Comparison of ENCODE assay signal across 15 cellular contexts in genomic region chr11:112023104-112023503, GRCh38. TPM values are rescaled to one million over a fixed set of nuclear protein-coding genes. Genes with fewer than 3 reads are reported as not detected.
DNase-seq lines count a peak whose midpoint lies in the region; FAIRE-seq and TF ChIP-seq lines count a peak whose summit lies in the region.
"Had no signal": no experiment of that assay in that cellular context is flagged by ENCODE, and none has a peak within 500 bp of the region (broad histone marks: within the 10 kb centered on the region; RNA-seq: fewer than 3 reads in every experiment).

No MANE protein-coding gene starts in this region.

- H3K4me3 ChIP-seq in breast epithelium, result no peak overlapping the region

- intact Hi-C loops in breast epithelium (cut with DNase I; ENCODE audit: low total_unique reads), result no loop called here

- no peaks in the 10 kb centered on the region for H3K9me3 Mint-ChIP-seq in activated T-cell treated with anti-CD3 and anti-CD28 coated beads, Interleukin-2, amount 50 U/mL, for 24 hours
- H3K9me3 Mint-ChIP-seq in activated naive CD8-positive, alpha-beta T cell (ENCODE audit: low read depth), result no peaks in the 10 kb centered on the region
- no peaks in the 10 kb centered on the region for H3K9me3 Mint-ChIP-seq in progenitor cell of endocrine pancreas (ENCODE audit: low read depth)

- H3K4me1 Mint-ChIP-seq in activated T-cell treated with anti-CD3 and anti-CD28 coated beads, Interleukin-2, amount 50 U/mL, for 24 hours (ENCODE audit: low read depth), result peaks cover 21% of the 10 kb centered on the region
- peaks cover 21% of the 10 kb centered on the region for H3K4me1 Mint-ChIP-seq in activated naive CD8-positive, alpha-beta T cell (ENCODE audit: low read depth)
- peaks cover 26% of the 10 kb centered on the region for H3K4me1 Mint-ChIP-seq in progenitor cell of endocrine pancreas (ENCODE audit: low read depth)

- H3K27ac ChIP-seq in breast epithelium, result no peak overlapping the region

- H3K36me3 ChIP-seq in breast epithelium, result peaks cover 9% of the 10 kb centered on the region

- H3K4me1 ChIP-seq in breast epithelium, result no peaks in the 10 kb centered on the region

- no peaks in the 10 kb centered on the region for H3K27me3 Mint-ChIP-seq in activated T-cell treated with anti-CD3 and anti-CD28 coated beads, Interleukin-2, amount 50 U/mL, for 24 hours
- no peaks in the 10 kb centered on the region for H3K27me3 Mint-ChIP-seq in activated naive CD8-positive, alpha-beta T cell
- peaks cover 25% of the 10 kb centered on the region for H3K27me3 Mint-ChIP-seq in progenitor cell of endocrine pancreas

- TF ChIP-seq CTCF in progenitor cell of endocrine pancreas (IDR thresholded peaks at IDR 0.05; ENCODE audit: unreplicated experiment) (peak; percentile 18), breast epithelium (IDR thresholded peaks at IDR 0.05) (no peak)

- H3K27ac Mint-ChIP-seq in activated T-cell treated with anti-CD3 and anti-CD28 coated beads, Interleukin-2, amount 50 U/mL, for 24 hours, result peak overlapping the region; percentile 61
- peak overlapping the region; percentile 79 for H3K27ac Mint-ChIP-seq in activated naive CD8-positive, alpha-beta T cell
- no peak overlapping the region for H3K27ac Mint-ChIP-seq in progenitor cell of endocrine pancreas

- peaks cover 64% of the 10 kb centered on the region for H3K36me3 Mint-ChIP-seq in activated T-cell treated with anti-CD3 and anti-CD28 coated beads, Interleukin-2, amount 50 U/mL, for 24 hours (ENCODE audit: low read depth)
- peaks cover 4% of the 10 kb centered on the region for H3K36me3 Mint-ChIP-seq in activated naive CD8-positive, alpha-beta T cell
- peaks cover 21% of the 10 kb centered on the region for H3K36me3 Mint-ChIP-seq in progenitor cell of endocrine pancreas (ENCODE audit: insufficient read depth)

- no peak for DNase-seq in activated T-cell treated with anti-CD3 and anti-CD28 coated beads, Interleukin-2, amount 50 U/mL, for 24 hours
- DNase-seq in activated T-cell treated with anti-CD3 and anti-CD28 coated beads for 4 hours, result no peak
- DNase-seq in HTR-8/SVneo (ENCODE audit: insufficient read length, low spot score), result no peak
- DNase-seq in progenitor cell of endocrine pancreas (ENCODE audit: low spot score, unreplicated experiment), result no peak
- DNase-seq in NCI-H187 treated with DMSO at 0.1 percent for 48 hours (lab: John Stamatoyannopoulos, UW), result no peak
- no peak for DNase-seq in breast epithelium (ENCODE audit: low spot score in 2 of 2)
- DNase-seq in cerebellum (ENCODE audit: low spot score), result no peak
- DNase-seq: amniotic stem cell; GF-D8; KG1; left colon; NCI-H2029 treated with DMSO at 0.1 percent for 48 hours; stimulated activated CD4-positive, alpha-beta T cell treated with anti-CD3 and anti-CD28 coated beads, Interleukin-12 subunit alpha, Interleukin-12 subunit beta, amount 100 ng/mL, for 4 hours; SW 1271 had no signal

- H3K9me3 ChIP-seq in breast epithelium, result no peaks in the 10 kb centered on the region

- peak overlapping the region; percentile 49 for H3K4me3 Mint-ChIP-seq in activated T-cell treated with anti-CD3 and anti-CD28 coated beads, Interleukin-2, amount 50 U/mL, for 24 hours
- H3K4me3 Mint-ChIP-seq in activated naive CD8-positive, alpha-beta T cell, result peak overlapping the region; percentile 70
- peak overlapping the region; percentile 22 for H3K4me3 Mint-ChIP-seq in progenitor cell of endocrine pancreas (ENCODE audit: low read depth)

- H3K27me3 ChIP-seq in breast epithelium, result no peaks in the 10 kb centered on the region

- no peak for TF ChIP-seq POLR2A in breast epithelium (IDR thresholded peaks at IDR 0.05)

- FAIRE-seq in HTR-8/SVneo (lab: Jason Lieb, UNC), result peak; percentile 55

RNA-seq across cellular contexts. Expression of gene DLAT, which starts 2.1 kb away (rescaled TPM):
- total RNA-seq in progenitor cell of endocrine pancreas (36.7 and 38.7 TPM in 2 replicates), breast epithelium (10 to 100 TPM; 26.9 to 30.9 (median 27.5) TPM), cerebellum (34.8 TPM)

RNA-seq across cellular contexts. Expression of gene PIH1D2, which starts 50.7 kb away (rescaled TPM):
- total RNA-seq in progenitor cell of endocrine pancreas (4.9 and 6.2 TPM in 2 replicates), breast epithelium (1 to 10 TPM; 1.3 to 5.4 (median 3.3) TPM), cerebellum (3.4 TPM)

RNA-seq across cellular contexts. Expression of gene NKAPD1, which starts 51.0 kb away (rescaled TPM):
- total RNA-seq in progenitor cell of endocrine pancreas (27.2 and 29.6 TPM in 2 replicates), breast epithelium (10 to 100 TPM; 13.1 to 16.1 (median 14.7) TPM), cerebellum (24.1 TPM)
